Comparison of ENCODE assay signal across 1 cellular context in the genomic region with DNA sequence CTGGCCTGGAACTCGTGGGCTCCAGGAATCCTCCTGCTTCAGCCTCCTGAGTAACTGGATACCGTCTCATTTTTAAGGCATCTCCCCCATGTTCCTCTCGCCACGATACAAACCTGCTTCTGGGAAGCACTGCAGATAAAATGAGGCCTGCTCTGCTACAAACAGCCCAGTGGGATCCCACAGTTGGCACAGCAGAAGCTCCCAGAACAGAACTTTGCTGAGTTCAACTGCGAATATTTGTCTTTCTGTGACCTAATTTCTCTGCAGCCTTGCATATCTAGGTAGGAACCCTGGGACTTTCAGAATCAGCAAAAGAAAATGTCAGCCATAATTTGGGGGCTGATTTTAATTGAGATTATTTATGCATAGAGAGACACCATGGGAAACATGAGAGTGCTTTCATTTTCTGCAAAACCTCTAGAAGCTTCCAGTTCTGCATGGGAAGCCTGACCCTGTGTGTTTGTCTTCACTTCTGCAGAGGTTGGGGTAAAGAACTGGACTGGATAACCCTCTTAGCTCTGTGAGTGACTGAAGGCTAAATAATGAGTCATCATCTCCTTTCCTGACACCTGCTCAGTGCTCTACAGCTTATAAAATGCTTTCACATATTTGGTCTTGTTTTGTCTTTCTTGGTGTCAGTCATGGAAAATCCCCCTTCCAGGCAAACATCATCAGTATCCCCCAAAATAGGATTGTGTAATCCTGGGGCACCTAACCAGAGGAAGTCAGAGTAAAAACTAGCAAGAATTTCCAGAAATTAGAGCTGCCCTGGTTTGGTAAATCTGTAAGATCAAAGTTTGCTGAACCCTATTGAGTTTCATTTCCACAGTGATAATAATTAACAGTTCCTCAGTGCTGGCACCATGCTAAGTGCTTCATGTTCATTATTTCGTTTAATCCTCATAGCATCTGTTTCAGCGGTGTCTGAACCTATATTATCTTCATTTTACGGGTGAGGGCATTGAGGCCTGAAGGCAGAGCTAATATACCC.
TF ChIP-seq lines count a peak whose summit lies in the region.

No MANE protein-coding gene starts in this region.

TF ChIP-seq in GM12878, 131 proteins besides CTCF, POLR2A, EP300 and RAD21 (continued from another document):
- no peak for TF ChIP-seq ZNF687 (IDR thresholded peaks at IDR 0.05)
- TF ChIP-seq, protein P1, sequence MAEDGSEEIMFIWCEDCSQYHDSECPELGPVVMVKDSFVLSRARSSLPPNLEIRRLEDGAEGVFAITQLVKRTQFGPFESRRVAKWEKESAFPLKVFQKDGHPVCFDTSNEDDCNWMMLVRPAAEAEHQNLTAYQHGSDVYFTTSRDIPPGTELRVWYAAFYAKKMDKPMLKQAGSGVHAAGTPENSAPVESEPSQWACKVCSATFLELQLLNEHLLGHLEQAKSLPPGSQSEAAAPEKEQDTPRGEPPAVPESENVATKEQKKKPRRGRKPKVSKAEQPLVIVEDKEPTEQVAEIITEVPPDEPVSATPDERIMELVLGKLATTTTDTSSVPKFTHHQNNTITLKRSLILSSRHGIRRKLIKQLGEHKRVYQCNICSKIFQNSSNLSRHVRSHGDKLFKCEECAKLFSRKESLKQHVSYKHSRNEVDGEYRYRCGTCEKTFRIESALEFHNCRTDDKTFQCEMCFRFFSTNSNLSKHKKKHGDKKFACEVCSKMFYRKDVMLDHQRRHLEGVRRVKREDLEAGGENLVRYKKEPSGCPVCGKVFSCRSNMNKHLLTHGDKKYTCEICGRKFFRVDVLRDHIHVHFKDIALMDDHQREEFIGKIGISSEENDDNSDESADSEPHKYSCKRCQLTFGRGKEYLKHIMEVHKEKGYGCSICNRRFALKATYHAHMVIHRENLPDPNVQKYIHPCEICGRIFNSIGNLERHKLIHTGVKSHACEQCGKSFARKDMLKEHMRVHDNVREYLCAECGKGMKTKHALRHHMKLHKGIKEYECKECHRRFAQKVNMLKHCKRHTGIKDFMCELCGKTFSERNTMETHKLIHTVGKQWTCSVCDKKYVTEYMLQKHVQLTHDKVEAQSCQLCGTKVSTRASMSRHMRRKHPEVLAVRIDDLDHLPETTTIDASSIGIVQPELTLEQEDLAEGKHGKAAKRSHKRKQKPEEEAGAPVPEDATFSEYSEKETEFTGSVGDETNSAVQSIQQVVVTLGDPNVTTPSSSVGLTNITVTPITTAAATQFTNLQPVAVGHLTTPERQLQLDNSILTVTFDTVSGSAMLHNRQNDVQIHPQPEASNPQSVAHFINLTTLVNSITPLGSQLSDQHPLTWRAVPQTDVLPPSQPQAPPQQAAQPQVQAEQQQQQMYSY (CRISPR knock-in tag; IDR thresholded peaks at IDR 0.05): no peak
TF ChIP-seq in GM12878: peak in this region for 8.
